2 cellular contexts compared by ENCODE assay signal in the genomic region with DNA sequence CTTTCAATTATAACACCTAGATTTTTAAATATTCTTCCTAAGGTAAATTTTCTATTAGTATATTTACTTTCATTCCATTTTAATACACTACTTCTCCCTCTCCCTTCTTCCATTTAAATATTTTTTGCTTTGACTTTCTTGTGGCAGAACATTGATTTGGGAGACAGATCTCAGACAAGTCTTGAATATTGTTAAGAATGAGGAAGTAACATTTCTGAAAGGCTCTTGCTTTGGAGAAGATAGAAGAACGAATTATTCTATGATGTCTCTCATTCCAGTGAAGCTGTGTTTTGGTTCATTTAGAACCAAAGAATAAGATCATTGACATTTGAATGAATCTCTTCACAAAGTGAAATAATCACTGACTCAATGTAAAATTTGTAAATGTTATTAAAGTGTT.
TF ChIP-seq lines count a peak whose summit lies in the region.

No MANE protein-coding gene starts in this region.

TF ChIP-seq in HepG2, 621 proteins besides CTCF, POLR2A, EP300 and RAD21:
- TF ChIP-seq TARDBP (CRISPR knock-in tag; IDR thresholded peaks at IDR 0.05) = no peak
- no peak for TF ChIP-seq XBP1 (CRISPR knock-in tag; IDR thresholded peaks at IDR 0.05)
- no peak for TF ChIP-seq DPF2 (CRISPR knock-in tag; IDR thresholded peaks at IDR 0.05; ENCODE audit: borderline replicate concordance, low read depth)
- no peak for TF ChIP-seq ZNF20 (CRISPR knock-in tag; IDR thresholded peaks at IDR 0.05)
- TF ChIP-seq CEBPB (IDR thresholded peaks at IDR 0.05; ENCODE audit: borderline replicate concordance, low read depth, low read length) = no peak
- no peak for TF ChIP-seq HNRNPUL1 (IDR thresholded peaks at IDR 0.05; ENCODE audit: low read depth, low read length)
- TF ChIP-seq, protein P1, sequence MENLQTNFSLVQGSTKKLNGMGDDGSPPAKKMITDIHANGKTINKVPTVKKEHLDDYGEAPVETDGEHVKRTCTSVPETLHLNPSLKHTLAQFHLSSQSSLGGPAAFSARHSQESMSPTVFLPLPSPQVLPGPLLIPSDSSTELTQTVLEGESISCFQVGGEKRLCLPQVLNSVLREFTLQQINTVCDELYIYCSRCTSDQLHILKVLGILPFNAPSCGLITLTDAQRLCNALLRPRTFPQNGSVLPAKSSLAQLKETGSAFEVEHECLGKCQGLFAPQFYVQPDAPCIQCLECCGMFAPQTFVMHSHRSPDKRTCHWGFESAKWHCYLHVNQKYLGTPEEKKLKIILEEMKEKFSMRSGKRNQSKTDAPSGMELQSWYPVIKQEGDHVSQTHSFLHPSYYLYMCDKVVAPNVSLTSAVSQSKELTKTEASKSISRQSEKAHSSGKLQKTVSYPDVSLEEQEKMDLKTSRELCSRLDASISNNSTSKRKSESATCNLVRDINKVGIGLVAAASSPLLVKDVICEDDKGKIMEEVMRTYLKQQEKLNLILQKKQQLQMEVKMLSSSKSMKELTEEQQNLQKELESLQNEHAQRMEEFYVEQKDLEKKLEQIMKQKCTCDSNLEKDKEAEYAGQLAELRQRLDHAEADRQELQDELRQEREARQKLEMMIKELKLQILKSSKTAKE (CRISPR knock-in tag; IDR thresholded peaks at IDR 0.05; ENCODE audit: borderline replicate concordance) = no peak
- no peak for TF ChIP-seq NFYC (CRISPR knock-in tag; IDR thresholded peaks at IDR 0.05)
- TF ChIP-seq, protein P2, sequence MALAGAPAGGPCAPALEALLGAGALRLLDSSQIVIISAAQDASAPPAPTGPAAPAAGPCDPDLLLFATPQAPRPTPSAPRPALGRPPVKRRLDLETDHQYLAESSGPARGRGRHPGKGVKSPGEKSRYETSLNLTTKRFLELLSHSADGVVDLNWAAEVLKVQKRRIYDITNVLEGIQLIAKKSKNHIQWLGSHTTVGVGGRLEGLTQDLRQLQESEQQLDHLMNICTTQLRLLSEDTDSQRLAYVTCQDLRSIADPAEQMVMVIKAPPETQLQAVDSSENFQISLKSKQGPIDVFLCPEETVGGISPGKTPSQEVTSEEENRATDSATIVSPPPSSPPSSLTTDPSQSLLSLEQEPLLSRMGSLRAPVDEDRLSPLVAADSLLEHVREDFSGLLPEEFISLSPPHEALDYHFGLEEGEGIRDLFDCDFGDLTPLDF (CRISPR knock-in tag; IDR thresholded peaks at IDR 0.05) = no peak
- no peak for TF ChIP-seq KDM5B (CRISPR knock-in tag; IDR thresholded peaks at IDR 0.05; ENCODE audit: borderline replicate concordance)
- no peak for TF ChIP-seq ZNF17 (CRISPR knock-in tag; IDR thresholded peaks at IDR 0.05)
- TF ChIP-seq NFRKB (IDR thresholded peaks at IDR 0.05) = no peak
- TF ChIP-seq ZNF776 (CRISPR knock-in tag; IDR thresholded peaks at IDR 0.05) = no peak

TF ChIP-seq in PFSK-1, 5 proteins besides CTCF, POLR2A, EP300 and RAD21:
- no peak for TF ChIP-seq FOXP2 (optimal IDR thresholded peaks at IDR 0.05; ENCODE audit: borderline replicate concordance, extremely low read depth, extremely low read length, insufficient read depth)
- TF ChIP-seq, protein P3, sequence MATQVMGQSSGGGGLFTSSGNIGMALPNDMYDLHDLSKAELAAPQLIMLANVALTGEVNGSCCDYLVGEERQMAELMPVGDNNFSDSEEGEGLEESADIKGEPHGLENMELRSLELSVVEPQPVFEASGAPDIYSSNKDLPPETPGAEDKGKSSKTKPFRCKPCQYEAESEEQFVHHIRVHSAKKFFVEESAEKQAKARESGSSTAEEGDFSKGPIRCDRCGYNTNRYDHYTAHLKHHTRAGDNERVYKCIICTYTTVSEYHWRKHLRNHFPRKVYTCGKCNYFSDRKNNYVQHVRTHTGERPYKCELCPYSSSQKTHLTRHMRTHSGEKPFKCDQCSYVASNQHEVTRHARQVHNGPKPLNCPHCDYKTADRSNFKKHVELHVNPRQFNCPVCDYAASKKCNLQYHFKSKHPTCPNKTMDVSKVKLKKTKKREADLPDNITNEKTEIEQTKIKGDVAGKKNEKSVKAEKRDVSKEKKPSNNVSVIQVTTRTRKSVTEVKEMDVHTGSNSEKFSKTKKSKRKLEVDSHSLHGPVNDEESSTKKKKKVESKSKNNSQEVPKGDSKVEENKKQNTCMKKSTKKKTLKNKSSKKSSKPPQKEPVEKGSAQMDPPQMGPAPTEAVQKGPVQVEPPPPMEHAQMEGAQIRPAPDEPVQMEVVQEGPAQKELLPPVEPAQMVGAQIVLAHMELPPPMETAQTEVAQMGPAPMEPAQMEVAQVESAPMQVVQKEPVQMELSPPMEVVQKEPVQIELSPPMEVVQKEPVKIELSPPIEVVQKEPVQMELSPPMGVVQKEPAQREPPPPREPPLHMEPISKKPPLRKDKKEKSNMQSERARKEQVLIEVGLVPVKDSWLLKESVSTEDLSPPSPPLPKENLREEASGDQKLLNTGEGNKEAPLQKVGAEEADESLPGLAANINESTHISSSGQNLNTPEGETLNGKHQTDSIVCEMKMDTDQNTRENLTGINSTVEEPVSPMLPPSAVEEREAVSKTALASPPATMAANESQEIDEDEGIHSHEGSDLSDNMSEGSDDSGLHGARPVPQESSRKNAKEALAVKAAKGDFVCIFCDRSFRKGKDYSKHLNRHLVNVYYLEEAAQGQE (IDR thresholded peaks at IDR 0.05; ENCODE audit: insufficient read depth in 1 of 2, low read depth in 2 of 2, low read length in 2 of 2) = no peak
- peak; percentile 48 for TF ChIP-seq POLR2AphosphoS5 (IDR thresholded peaks at IDR 0.05; ENCODE audit: low read depth, low read length)
- no peak for TF ChIP-seq SIN3A (IDR thresholded peaks at IDR 0.05; ENCODE audit: borderline replicate concordance, insufficient read depth, low read length)
- no peak for TF ChIP-seq TAF1 (IDR thresholded peaks at IDR 0.05; ENCODE audit: borderline replicate concordance, insufficient read depth, low read length)
